Comparison of ENCODE assay signal across 9 cellular contexts in the genomic region with DNA sequence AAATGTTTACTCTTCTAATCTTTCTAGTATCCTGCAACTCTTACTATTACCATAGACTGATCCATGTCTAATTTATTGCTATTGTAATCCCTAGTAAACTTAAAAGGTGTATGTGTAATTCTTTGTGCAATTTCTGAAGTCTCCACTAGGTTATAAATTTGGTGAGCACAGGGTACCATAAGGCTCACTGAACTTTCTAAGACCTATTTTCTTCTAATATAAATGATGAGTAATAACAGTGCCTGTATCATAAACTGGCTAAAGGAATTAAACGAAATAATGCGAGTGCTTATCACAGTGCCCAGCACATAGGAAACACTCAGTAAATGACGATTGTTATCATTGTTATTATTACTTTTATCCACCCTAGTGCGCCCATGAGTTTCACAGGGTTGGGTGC.
DNase-seq lines count a peak whose midpoint lies in the region; ATAC-seq and TF ChIP-seq lines count a peak whose summit lies in the region.
"Had no signal": no experiment of that assay in that cellular context is flagged by ENCODE, and none has a peak within 500 bp of the region (broad histone marks: within the 10 kb centered on the region; RNA-seq: fewer than 3 reads in every experiment).

No MANE protein-coding gene starts in this region.

- peak; percentile 29 for TF ChIP-seq CTCF in GM12873 (IDR thresholded peaks at IDR 0.05; ENCODE audit: insufficient read depth, low read depth, low read length, missing control alignments)

- H3K4me1 Mint-ChIP-seq in naive thymus-derived CD8-positive, alpha-beta T cell = peaks cover 16 to 62% (median 51%) of the 10 kb centered on the region in 4 donors

- peaks cover 1 to 8% (median 5%) of the 10 kb centered on the region in 3 donors for H3K36me3 Mint-ChIP-seq in naive thymus-derived CD8-positive, alpha-beta T cell

- POLR2A ChIA-PET in naive thymus-derived CD8-positive, alpha-beta T cell (lab: Charles Lee) = no interaction called here

- H3K27me3 Mint-ChIP-seq in naive thymus-derived CD8-positive, alpha-beta T cell = no peaks in the 10 kb centered on the region

- ATAC-seq in HG02885 (IDR thresholded peaks at IDR 0.05; ENCODE audit: poor library complexity, unreplicated experiment) (peak; percentile 50), HG03439 (IDR thresholded peaks at IDR 0.05; ENCODE audit: unreplicated experiment) (no peak)
- peak; percentile 35 to 48 for ATAC-seq in naive thymus-derived CD8-positive, alpha-beta T cell

- peaks cover 0 to 2% (median 0%) of the 10 kb centered on the region in 9 donors for H3K9me3 Mint-ChIP-seq in naive thymus-derived CD8-positive, alpha-beta T cell

- no peak overlapping the region for H3K4me3 Mint-ChIP-seq in naive thymus-derived CD8-positive, alpha-beta T cell

- DNase-seq in SW480 (ENCODE audit: low spot score) (peak; percentile 5), HK-2 (ENCODE audit: unreplicated experiment) (no peak), NCI-H526 (lab: John Stamatoyannopoulos, UW) (no peak)
- no peak for DNase-seq in naive thymus-derived CD8-positive, alpha-beta T cell
- DNase-seq in stimulated activated CD4-positive, alpha-beta T cell treated with anti-CD3 and anti-CD28 coated beads, Interleukin-15, amount 100 ng/mL, for 24 hours = no peak
- DNase-seq: GF-D8 had no signal

- H3K27ac Mint-ChIP-seq in naive thymus-derived CD8-positive, alpha-beta T cell = no peak overlapping the region
